12 cellular contexts compared by ENCODE assay signal in genomic region chr20:22374678-22375590, GRCh38.
A peak's percentile ranks its signal among the peaks of the same experiment; 100 is the strongest.
DNase-seq lines count a peak whose midpoint lies in the region; TF ChIP-seq lines count a peak whose summit lies in the region.
"Had no signal": no experiment of that assay in that cellular context is flagged by ENCODE, and none has a peak within 500 bp of the region (broad histone marks: within the 10 kb centered on the region; RNA-seq: fewer than 3 reads in every experiment).

No MANE protein-coding gene starts in this region.

- H3K9ac ChIP-seq in skeletal muscle tissue (ENCODE audit: low read depth in 1 of 3, low read length in 3 of 3), result peak overlapping the region in 1 of 3 donors; percentile 27

- TF ChIP-seq CTCF in brain microvascular endothelial cell (IDR thresholded peaks at IDR 0.05; ENCODE audit: low read depth, low read length, missing control alignments), result no peak

- no peaks in the 10 kb centered on the region for H3K36me3 ChIP-seq in brain microvascular endothelial cell (replicated peaks)
- no peaks in the 10 kb centered on the region for H3K36me3 ChIP-seq in skeletal muscle tissue (ENCODE audit: control insufficient read depth in 3 of 3, insufficient read depth in 3 of 3, low read length in 3 of 3)
- H3K36me3 ChIP-seq in H7 (replicated peaks; ENCODE audit: control insufficient read depth, insufficient read depth, low read length), result no peaks in the 10 kb centered on the region
- H3K36me3 ChIP-seq: adrenal gland, WERI-Rb-1 had no signal

- H3K4me3 ChIP-seq in brain microvascular endothelial cell (ENCODE audit: low read depth, low read length) (no peak overlapping the region), skeletal muscle tissue (ENCODE audit: low read length in 3 of 3) (peak overlapping the region in 2 of 3 donors; percentile 15 to 45), H7 (ENCODE audit: insufficient read depth, low read depth, low read length) (no peak overlapping the region)
- H3K4me3 ChIP-seq: adrenal gland had no signal

- DNase-seq in NOMO-1 treated with DMSO at 0.1 percent for 48 hours (lab: John Stamatoyannopoulos, UW; ENCODE audit: unreplicated experiment) (peak; percentile 24), NOMO-1 treated with dmso at 0.1 percent for 144 hours (lab: John Stamatoyannopoulos, UW; ENCODE audit: unreplicated experiment) (no peak), NCI-H748 (lab: John Stamatoyannopoulos, UW; ENCODE audit: unreplicated experiment) (peak; percentile 89), brain microvascular endothelial cell (peak; percentile 28), ecto neural progenitor cell (ENCODE audit: low spot score) (no peak), H7 (no peak), DMS79 (lab: John Stamatoyannopoulos, UW) (no peak)
- DNase-seq: adrenal gland; endodermal cell; stimulated activated CD8-positive, alpha-beta memory T cell treated with anti-CD3 and anti-CD28 coated beads, Interleukin-4, amount 100 ng/mL, for 48 hours; WERI-Rb-1 had no signal

- peaks cover 25 to 44% (median 34%) of the 10 kb centered on the region in 3 donors for H3K4me1 ChIP-seq in skeletal muscle tissue (ENCODE audit: control insufficient read depth in 3 of 3, insufficient read depth in 3 of 3, low read length in 3 of 3)
- H3K4me1 ChIP-seq: adrenal gland had no signal

- H3K9me3 ChIP-seq in skeletal muscle tissue (ENCODE audit: control insufficient read depth in 3 of 3, low read length in 3 of 3), result no peaks in the 10 kb centered on the region
- H3K9me3 ChIP-seq: adrenal gland had no signal

- in situ Hi-C loops in brain microvascular endothelial cell (cut with HindIII; ENCODE audit: low pct_ligation_motif_present, low sequenced_read_pairs), result no loop called here

- no peaks in the 10 kb centered on the region for H3K27me3 ChIP-seq in brain microvascular endothelial cell (replicated peaks)
- H3K27me3 ChIP-seq in skeletal muscle tissue (ENCODE audit: control insufficient read depth in 3 of 3, insufficient read depth in 3 of 3, low read length in 3 of 3), result peaks cover 0 to 2% (median 0%) of the 10 kb centered on the region in 3 donors
- peaks cover 4% of the 10 kb centered on the region; the same call in 1 of the 2 replicates for H3K27me3 ChIP-seq in H7 (ENCODE audit: control insufficient read depth, insufficient read depth, low read length)
- H3K27me3 ChIP-seq: adrenal gland had no signal

- H3K27ac ChIP-seq in brain microvascular endothelial cell (peak overlapping the region; percentile 79), skeletal muscle tissue (ENCODE audit: low read depth, low read length) (peak overlapping the region; percentile 71)
- H3K27ac ChIP-seq: adrenal gland, WERI-Rb-1 had no signal

Comparison
In these comparisons a context has a peak if more than half of its experiments do, and no peak if none do; other contexts are left out.
1. DNase-seq: peak in NOMO-1 treated with DMSO at 0.1 percent for 48 hours (single experiment), NCI-H748 (single experiment) and brain microvascular endothelial cell (single experiment); none in NOMO-1 treated with dmso at 0.1 percent for 144 hours (single experiment), ecto neural progenitor cell (single experiment), H7 (single experiment) and DMS79 (single experiment).
2. H3K4me3 ChIP-seq: peak in skeletal muscle tissue (2 of 3); none in brain microvascular endothelial cell (single experiment) and H7 (single experiment).